23 cellular contexts compared by ENCODE assay signal in the genomic region with DNA sequence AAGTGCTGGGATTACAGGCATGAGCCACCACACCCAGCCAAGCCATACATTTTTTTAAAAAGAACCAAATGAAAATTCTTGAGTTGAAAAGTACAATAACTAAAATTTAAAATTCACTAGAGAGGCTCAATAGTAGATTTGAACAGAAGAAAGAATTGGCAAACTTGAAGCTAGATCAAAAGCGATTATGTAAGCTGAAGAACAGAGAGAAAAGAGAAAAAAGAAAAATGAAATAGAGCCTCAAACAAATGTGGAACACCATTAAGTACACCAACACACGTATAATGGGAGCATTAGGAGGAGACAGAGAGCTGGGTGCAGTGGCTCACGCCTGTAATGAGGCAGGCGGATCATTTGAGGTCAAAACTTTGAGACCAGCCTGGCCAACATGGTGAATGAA. TPM values are rescaled to one million over a fixed set of nuclear protein-coding genes. Genes with fewer than 3 reads are reported as not detected.
DNase-seq lines count a peak whose midpoint lies in the region; ATAC-seq and TF ChIP-seq lines count a peak whose summit lies in the region.
"Had no signal": no experiment of that assay in that cellular context is flagged by ENCODE, and none has a peak within 500 bp of the region (broad histone marks: within the 10 kb centered on the region; RNA-seq: fewer than 3 reads in every experiment).

No MANE protein-coding gene starts in this region.

- CTCF ChIA-PET in HEK293 (lab: Yijun Ruan, JAX): interaction anchor here (0.6 to 2.0 kb wide), 2 partner anchors 8 to 31 kb away, joined by 5 to 6 read pairs; no protein-coding TSS in a partner anchor
- CTCF ChIA-PET in activated CD8-positive, alpha-beta T cell treated with anti-CD3 and anti-CD28 coated beads, Interleukin-2, amount 10 ng/mL, durations not matched to agents 7 days and 5 days (lab: Charles Lee): interaction anchor here (0.8 kb wide), 1 partner anchor 134 kb away, joined by 3 read pairs; no protein-coding TSS in a partner anchor

- TF ChIP-seq CTCF in HEK293 (tag by site-specific recombination; IDR thresholded peaks at IDR 0.05) (no peak), chondrocyte (IDR thresholded peaks at IDR 0.05) (no peak), fibroblast of pulmonary artery (IDR thresholded peaks at IDR 0.05; ENCODE audit: low read length, missing control alignments) (no peak)

- H3K27me3 Mint-ChIP-seq in chondrocyte (ENCODE audit: low read depth): peaks cover 1% of the 10 kb centered on the region
- peaks cover 6% of the 10 kb centered on the region for H3K27me3 Mint-ChIP-seq in activated CD8-positive, alpha-beta T cell treated with anti-CD3 and anti-CD28 coated beads, Interleukin-2, amount 10 ng/mL, durations not matched to agents 7 days and 5 days (ENCODE audit: low read depth)
- H3K27me3 Mint-ChIP-seq: CD4-positive, alpha-beta memory T cell had no signal

- peaks cover 7% of the 10 kb centered on the region for H3K9me3 Mint-ChIP-seq in chondrocyte (ENCODE audit: low read depth)
- no peaks in the 10 kb centered on the region for H3K9me3 Mint-ChIP-seq in activated CD8-positive, alpha-beta T cell treated with anti-CD3 and anti-CD28 coated beads, Interleukin-2, amount 10 ng/mL, durations not matched to agents 7 days and 5 days (ENCODE audit: insufficient read depth)

- peaks cover 15% of the 10 kb centered on the region for H3K36me3 Mint-ChIP-seq in chondrocyte (ENCODE audit: low read depth)
- no peaks in the 10 kb centered on the region for H3K36me3 Mint-ChIP-seq in activated CD8-positive, alpha-beta T cell treated with anti-CD3 and anti-CD28 coated beads, Interleukin-2, amount 10 ng/mL, durations not matched to agents 7 days and 5 days (ENCODE audit: low read depth)

- H3K9me3 ChIP-seq in HEK293 (ENCODE audit: control insufficient read depth, insufficient read depth, low read depth, low read length): no peaks in the 10 kb centered on the region

- DNase-seq in DMS53 (lab: John Stamatoyannopoulos, UW): peak; percentile 43
- DNase-seq in DMS53 treated with DMSO at 0.1 percent for 48 hours (lab: John Stamatoyannopoulos, UW; ENCODE audit: unreplicated experiment): no peak
- DNase-seq in chondrocyte (ENCODE audit: low spot score): peak; percentile 6
- peak; percentile 12 for DNase-seq in fibroblast of pulmonary artery (ENCODE audit: low read depth)
- DNase-seq in activated CD8-positive, alpha-beta T cell treated with anti-CD3 and anti-CD28 coated beads, Interleukin-2, amount 10 ng/mL, durations not matched to agents 7 days and 5 days: no peak
- DNase-seq in cardiac septum (ENCODE audit: low spot score): no peak
- no peak for DNase-seq in 8988T
- DNase-seq: ACHN; AML-193; C1 segment of cervical spinal cord; Calu3; CD4-positive, alpha-beta memory T cell; COR-L47; DMS79; EL; GDM1; H9; HFFc6 had no signal

- no peaks in the 10 kb centered on the region for H3K4me1 ChIP-seq in HEK293 (ENCODE audit: control insufficient read depth, insufficient read depth, low read length)
- H3K4me1 ChIP-seq: A549 had no signal

- ATAC-seq in activated CD8-positive, alpha-beta T cell treated with anti-CD3 and anti-CD28 coated beads, Interleukin-2, amount 10 ng/mL, durations not matched to agents 7 days and 5 days: no peak
- ATAC-seq: A549, HCT116 had no signal

- H3K4me3 ChIP-seq in HEK293 (ENCODE audit: low read depth, low read length): no peak overlapping the region
- no peak overlapping the region for H3K4me3 ChIP-seq in fibroblast of pulmonary artery (replicated peaks; ENCODE audit: low read depth, low read length)
- H3K4me3 ChIP-seq: A549 had no signal

- no peak overlapping the region for H3K4me3 Mint-ChIP-seq in chondrocyte (ENCODE audit: unreplicated experiment)
- no peak overlapping the region for H3K4me3 Mint-ChIP-seq in activated CD8-positive, alpha-beta T cell treated with anti-CD3 and anti-CD28 coated beads, Interleukin-2, amount 10 ng/mL, durations not matched to agents 7 days and 5 days
- H3K4me3 Mint-ChIP-seq: CD4-positive, alpha-beta memory T cell; H9; HFFc6 had no signal

- H3K4me1 Mint-ChIP-seq in chondrocyte (ENCODE audit: low read depth): no peaks in the 10 kb centered on the region
- H3K4me1 Mint-ChIP-seq in activated CD8-positive, alpha-beta T cell treated with anti-CD3 and anti-CD28 coated beads, Interleukin-2, amount 10 ng/mL, durations not matched to agents 7 days and 5 days (ENCODE audit: low read depth): no peaks in the 10 kb centered on the region
- H3K4me1 Mint-ChIP-seq: CD4-positive, alpha-beta memory T cell had no signal

- intact Hi-C loops in cardiac septum (cut with DNase I): no loop called here

- peaks cover 0 to 5% of the 10 kb centered on the region in 2 experiments; a peak in 1 of 3 replicates for H3K36me3 ChIP-seq in HEK293 (ENCODE audit: control insufficient read depth in 2 of 2, insufficient read depth in 1 of 2, low read length in 2 of 2)

- POLR2A ChIA-PET in HEK293 (lab: Yijun Ruan, JAX): no interaction called here
- POLR2A ChIA-PET in activated CD8-positive, alpha-beta T cell treated with anti-CD3 and anti-CD28 coated beads, Interleukin-2, amount 10 ng/mL, durations not matched to agents 7 days and 5 days (lab: Charles Lee): no interaction called here

- no peak overlapping the region for H3K27ac Mint-ChIP-seq in chondrocyte (ENCODE audit: unreplicated experiment)
- no peak overlapping the region for H3K27ac Mint-ChIP-seq in activated CD8-positive, alpha-beta T cell treated with anti-CD3 and anti-CD28 coated beads, Interleukin-2, amount 10 ng/mL, durations not matched to agents 7 days and 5 days
- H3K27ac Mint-ChIP-seq: CD4-positive, alpha-beta memory T cell; H9; HFFc6 had no signal

- H3K27ac ChIP-seq in HEK293 (ENCODE audit: extremely low read depth, low read depth, low read length): no peak overlapping the region
- H3K27ac ChIP-seq: 22Rv1, A549 had no signal

TF ChIP-seq in HEK293, 187 proteins besides CTCF, POLR2A, EP300 and RAD21 (continues in another document):
- TF ChIP-seq ZNF133 (tag by site-specific recombination; IDR thresholded peaks at IDR 0.05) (peak; percentile 99), ZNF654 (tag by site-specific recombination; IDR thresholded peaks at IDR 0.05; ENCODE audit: low read depth) (no peak), KLF8 (tag by site-specific recombination; IDR thresholded peaks at IDR 0.05) (peak; percentile 44; the same call in 1 of the 2 replicates), ZSCAN30 (tag by site-specific recombination; IDR thresholded peaks at IDR 0.05) (no peak), ZNF132 (tag by site-specific recombination; IDR thresholded peaks at IDR 0.05; ENCODE audit: borderline replicate concordance) (no peak), SCRT1 (tag by site-specific recombination; IDR thresholded peaks at IDR 0.05; ENCODE audit: borderline replicate concordance) (no peak), PRDM1 (tag by site-specific recombination; IDR thresholded peaks at IDR 0.05) (no peak), ZNF398 (tag by site-specific recombination; IDR thresholded peaks at IDR 0.05) (no peak), ZNF449 (tag by site-specific recombination; IDR thresholded peaks at IDR 0.05) (no peak), OVOL3 (tag by site-specific recombination; IDR thresholded peaks at IDR 0.05) (no peak)

RNA-seq across cellular contexts. Expression of gene ERGIC3, which starts 31.0 kb away (rescaled TPM):
- total RNA-seq in chondrocyte (203 to 278 TPM (median 208 TPM) in 3 replicates), cardiac septum (91.2 TPM)
- 100 to 1,000 TPM; 114 to 122 TPM for total RNA-seq in activated CD8-positive, alpha-beta T cell treated with anti-CD3 and anti-CD28 coated beads, Interleukin-2, amount 10 ng/mL, durations not matched to agents 7 days and 5 days

RNA-seq across cellular contexts. Expression of gene SPAG4, which starts 42.8 kb away (rescaled TPM):
- total RNA-seq in chondrocyte: 1.9 to 8.8 TPM (median 8.6 TPM) in 3 replicates
- total RNA-seq in activated CD8-positive, alpha-beta T cell treated with anti-CD3 and anti-CD28 coated beads, Interleukin-2, amount 10 ng/mL, durations not matched to agents 7 days and 5 days: 1 to 10 TPM; 2.6 to 5.0 TPM
- 3.5 TPM for total RNA-seq in cardiac septum

RNA-seq across cellular contexts. Expression of gene C20orf173, which starts 43.4 kb away (rescaled TPM):
- total RNA-seq in chondrocyte (not detected in 3 replicates), cardiac septum (not detected)
- not detected for total RNA-seq in activated CD8-positive, alpha-beta T cell treated with anti-CD3 and anti-CD28 coated beads, Interleukin-2, amount 10 ng/mL, durations not matched to agents 7 days and 5 days
- total RNA-seq: Calu3; CD4-positive, alpha-beta memory T cell; H4; H9; HFFc6 had no signal

Comparison
In these comparisons a context has a peak if more than half of its experiments do, and no peak if none do; other contexts are left out.
1. DNase-seq: peak in DMS53 (single experiment), chondrocyte (single experiment) and fibroblast of pulmonary artery (single experiment); none in DMS53 treated with DMSO at 0.1 percent for 48 hours (single experiment), activated CD8-positive, alpha-beta T cell treated with anti-CD3 and anti-CD28 coated beads, Interleukin-2, amount 10 ng/mL, durations not matched to agents 7 days and 5 days (single experiment), cardiac septum (single experiment) and 8988T (single experiment).